Comparison of ENCODE assay signal across 9 cellular contexts in genomic region chr5:95892784-95893354, GRCh38.
DNase-seq lines count a peak whose midpoint lies in the region; ATAC-seq and TF ChIP-seq lines count a peak whose summit lies in the region.
"Had no signal": no experiment of that assay in that cellular context is flagged by ENCODE, and none has a peak within 500 bp of the region (broad histone marks: within the 10 kb centered on the region; RNA-seq: fewer than 3 reads in every experiment).

No MANE protein-coding gene starts in this region.

- H3K4me3 Mint-ChIP-seq in activated T-cell treated with anti-CD3 and anti-CD28 coated beads, Interleukin-2, amount 50 U/mL, for 4 hours: no peak overlapping the region
- no peak overlapping the region for H3K4me3 Mint-ChIP-seq in nephron

- ATAC-seq in activated T-cell treated with anti-CD3 and anti-CD28 coated beads, Interleukin-2, amount 50 U/mL, for 4 hours: no peak
- ATAC-seq in HG02759 (IDR thresholded peaks at IDR 0.05; ENCODE audit: unreplicated experiment): peak; percentile 71

- TF ChIP-seq CTCF in nephron (IDR thresholded peaks at IDR 0.05; ENCODE audit: unreplicated experiment in 3 of 3): peak in 2 of 3 experiments; percentile 13 to 27
- TF ChIP-seq CTCF in coronary artery (IDR thresholded peaks at IDR 0.05): no peak

- no peak overlapping the region for H3K27ac ChIP-seq in coronary artery
- H3K27ac ChIP-seq: skin epidermis had no signal

- H3K27me3 Mint-ChIP-seq in activated T-cell treated with anti-CD3 and anti-CD28 coated beads, Interleukin-2, amount 50 U/mL, for 4 hours (ENCODE audit: low read depth): no peaks in the 10 kb centered on the region
- H3K27me3 Mint-ChIP-seq in nephron (ENCODE audit: low read depth): no peaks in the 10 kb centered on the region

- H3K27ac Mint-ChIP-seq in nephron: no peak overlapping the region

- DNase-seq in activated T-cell treated with anti-CD3 and anti-CD28 coated beads, Interleukin-2, amount 50 U/mL, for 4 hours: peak; percentile 15
- DNase-seq in activated T-cell treated with anti-CD3 and anti-CD28 coated beads for 4 hours (no peak), RPMI7951 (ENCODE audit: low read depth) (peak; percentile 39), dermis blood vessel endothelial cell (peak; percentile 53), coronary artery (ENCODE audit: low spot score) (no peak), superior temporal gyrus (ENCODE audit: extremely low spot score) (no peak)

- peaks cover 46% of the 10 kb centered on the region for H3K36me3 Mint-ChIP-seq in activated T-cell treated with anti-CD3 and anti-CD28 coated beads, Interleukin-2, amount 50 U/mL, for 4 hours (ENCODE audit: insufficient read depth)
- H3K36me3 Mint-ChIP-seq in nephron (ENCODE audit: low read depth): peaks cover 38% of the 10 kb centered on the region

- H3K4me1 Mint-ChIP-seq in activated T-cell treated with anti-CD3 and anti-CD28 coated beads, Interleukin-2, amount 50 U/mL, for 4 hours (ENCODE audit: low read depth): no peaks in the 10 kb centered on the region
- H3K4me1 Mint-ChIP-seq in nephron: no peaks in the 10 kb centered on the region

- no peak overlapping the region for H3K4me3 ChIP-seq in coronary artery
- H3K4me3 ChIP-seq: skin epidermis had no signal

- H3K9me3 Mint-ChIP-seq in activated T-cell treated with anti-CD3 and anti-CD28 coated beads, Interleukin-2, amount 50 U/mL, for 4 hours: no peaks in the 10 kb centered on the region
- H3K9me3 Mint-ChIP-seq in nephron: no peaks in the 10 kb centered on the region

Comparison
In these comparisons a context has a peak if more than half of its experiments do, and no peak if none do; other contexts are left out.
1. DNase-seq: peak in activated T-cell treated with anti-CD3 and anti-CD28 coated beads, Interleukin-2, amount 50 U/mL, for 4 hours (single experiment), RPMI7951 (single experiment) and dermis blood vessel endothelial cell (single experiment); none in activated T-cell treated with anti-CD3 and anti-CD28 coated beads for 4 hours (single experiment), coronary artery (single experiment) and superior temporal gyrus (single experiment).